ENCODE assay signal across 22 cellular contexts in the genomic region with DNA sequence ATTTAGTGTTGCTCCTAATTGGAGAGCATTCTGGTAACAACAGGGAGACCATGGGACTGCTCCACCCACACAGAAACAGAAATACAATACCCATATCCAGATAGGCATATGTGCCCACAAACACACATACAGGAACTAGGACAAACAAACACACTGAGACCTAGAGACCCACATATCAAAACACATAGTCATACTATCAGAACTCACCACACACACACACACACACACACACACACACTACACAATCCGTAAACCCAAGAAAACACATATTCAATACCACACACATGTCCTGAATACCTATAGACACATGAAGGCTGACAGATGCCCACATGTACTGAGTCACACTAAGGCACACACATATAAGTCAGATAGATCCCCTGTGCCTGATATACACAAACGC.
"Had no signal": no experiment of that assay in that cellular context is flagged by ENCODE, and none has a peak within 500 bp of the region (broad histone marks: within the 10 kb centered on the region; RNA-seq: fewer than 3 reads in every experiment).

No MANE protein-coding gene starts in this region.

- H3K27ac ChIP-seq: right lobe of liver, thyroid gland had no signal

- H3K36me3 Mint-ChIP-seq: activated naive CD8-positive, alpha-beta T cell had no signal

- H3K27ac Mint-ChIP-seq: activated naive CD8-positive, alpha-beta T cell; activated T-helper 2 cell treated with anti-CD3 and anti-CD28 coated beads, Interferon-gamma antibody, Interleukin-2, Interleukin-4, amounts not matched to agents 10 μg/mL and 5 μg/mL and 100 μg/mL, durations not matched to agents 14 hours and 24 hours and 36 hours; nephron had no signal

- DNase-seq: activated CD4-positive, alpha-beta T cell treated with anti-CD3 and anti-CD28 coated beads for 4 hours; activated CD4-positive, alpha-beta T cell treated with anti-CD3 and anti-CD28 coated beads, Interleukin-2, amount 50 U/mL, for 48 hours; activated CD4-positive, CD25-positive, alpha-beta regulatory T cell; activated CD8-positive, alpha-beta memory T cell treated with anti-CD3 and anti-CD28 coated beads, Interleukin-2, amount 50 U/mL, for 48 hours; activated naive CD4-positive, alpha-beta T cell; activated T-cell treated with anti-CD3 and anti-CD28 coated beads, Interleukin-2, amount 50 U/mL, for 4 hours; cerebellar nuclear complex; effector CD4-positive, alpha-beta T cell; erythroblast; foreskin fibroblast; kidney; midbrain; occipital lobe; right lobe of liver; stimulated activated CD4-positive, alpha-beta T cell treated with anti-CD3 and anti-CD28 coated beads, Interleukin-15, amount 100 ng/mL, for 24 hours; stimulated activated naive CD4-positive, alpha-beta T cell; T1000; thyroid gland had no signal

- ATAC-seq: activated T-cell treated with anti-CD3 and anti-CD28 coated beads, Interleukin-2, amount 50 U/mL, for 4 hours; left lobe of liver had no signal

- H3K4me3 Mint-ChIP-seq: activated naive CD8-positive, alpha-beta T cell; activated T-cell treated with anti-CD3 and anti-CD28 coated beads, Interleukin-2, amount 50 U/mL, for 4 hours; nephron had no signal

- H3K9me3 Mint-ChIP-seq: activated T-cell treated with anti-CD3 and anti-CD28 coated beads, Interleukin-2, amount 50 U/mL, for 4 hours; activated T-helper 2 cell treated with anti-CD3 and anti-CD28 coated beads, Interferon-gamma antibody, Interleukin-2, Interleukin-4, amounts not matched to agents 10 μg/mL and 5 μg/mL and 100 μg/mL, durations not matched to agents 14 hours and 24 hours and 36 hours; nephron had no signal
